ENCODE assay signal across 8 cellular contexts in the genomic region with DNA sequence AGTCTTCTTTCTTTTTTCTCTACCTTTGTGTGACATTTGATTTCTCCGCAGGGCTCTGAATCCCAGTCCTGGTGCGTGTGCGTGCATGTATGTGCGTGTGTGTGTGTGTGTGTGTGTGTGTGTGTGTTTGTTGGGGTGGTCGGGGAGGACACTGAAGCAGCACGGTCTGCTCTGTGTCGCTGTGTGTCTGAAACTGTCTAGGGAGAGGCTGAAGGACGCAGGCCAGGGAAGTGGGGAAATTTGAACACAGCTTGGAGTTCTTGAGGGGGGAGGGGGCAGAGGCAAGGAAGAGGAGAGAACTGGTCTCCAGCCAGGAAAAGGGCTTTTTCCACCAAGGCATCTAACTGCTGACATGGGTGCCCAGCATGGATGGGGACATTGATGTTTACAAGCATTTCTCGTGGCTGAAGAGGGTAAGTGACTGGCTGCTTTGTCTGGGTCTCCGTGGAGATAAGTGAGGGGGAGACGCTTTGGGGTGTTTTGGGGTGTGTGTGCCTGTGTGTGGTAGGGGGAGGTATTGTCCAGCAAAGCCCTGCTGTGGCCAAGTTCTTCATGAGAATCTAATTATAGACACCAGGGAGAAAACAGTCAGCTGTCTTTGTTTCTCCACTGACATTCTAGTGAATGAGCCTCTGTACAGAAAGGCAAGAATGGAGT.
DNase-seq lines count a peak whose midpoint lies in the region; ATAC-seq lines count a peak whose summit lies in the region.

No MANE protein-coding gene starts in this region.

- H3K4me3 ChIP-seq in skeletal muscle satellite cell (ENCODE audit: low read length), result peak overlapping the region; percentile 56

- peak overlapping the region; percentile 68 for H3K9ac ChIP-seq in skeletal muscle satellite cell (ENCODE audit: low read depth, low read length)

- DNase-seq in anterior cingulate cortex (lab: John Stamatoyannopoulos, UW) (peak in 50 of 58 donors; percentile 19 to 94 (median 68)), iris pigment epithelial cell (ENCODE audit: low read depth) (peak; percentile 27), cerebellum (ENCODE audit: low spot score) (no peak), glomerular visceral epithelial cell (ENCODE audit: extremely low spot score) (no peak), KBM-7 (no peak), HuH-7.5 (ENCODE audit: low spot score) (no peak)

- H3K4me2 ChIP-seq in skeletal muscle satellite cell (ENCODE audit: low read length), result peak overlapping the region; percentile 79

- no peaks in the 10 kb centered on the region for H3K27me3 ChIP-seq in skeletal muscle satellite cell (ENCODE audit: control insufficient read depth, insufficient read depth, low read length)

- peak; percentile 3 for ATAC-seq in GM21423 (IDR thresholded peaks at IDR 0.05; ENCODE audit: unreplicated experiment)

- H3K9me3 ChIP-seq in skeletal muscle satellite cell (replicated peaks; ENCODE audit: low read length), result no peaks in the 10 kb centered on the region

- H3K36me3 ChIP-seq in skeletal muscle satellite cell (ENCODE audit: insufficient read depth, low read length), result no peaks in the 10 kb centered on the region

- in situ Hi-C loops in KBM-7 (cut with MboI; ENCODE audit: low pct_unique_long_range_greater_than_20kb, low sequenced_read_pairs), result no loop called here

- peaks cover 54% of the 10 kb centered on the region for H3K4me1 ChIP-seq in skeletal muscle satellite cell (ENCODE audit: control insufficient read depth, insufficient read depth, low read length)

Comparison
In these comparisons a context has a peak if more than half of its experiments do, and no peak if none do; other contexts are left out.
1. DNase-seq: peak in anterior cingulate cortex (50 of 58) and iris pigment epithelial cell (single experiment); none in cerebellum (single experiment), glomerular visceral epithelial cell (single experiment), KBM-7 (single experiment) and HuH-7.5 (single experiment).